17 cellular contexts compared by ENCODE assay signal in genomic region chr17:245020-245419, GRCh38.
A peak's percentile ranks its signal among the peaks of the same experiment; 100 is the strongest.
DNase-seq lines count a peak whose midpoint lies in the region; ATAC-seq and TF ChIP-seq lines count a peak whose summit lies in the region.
"Had no signal": no experiment of that assay in that cellular context is flagged by ENCODE, and none has a peak within 500 bp of the region (broad histone marks: within the 10 kb centered on the region; RNA-seq: fewer than 3 reads in every experiment).

No MANE protein-coding gene starts in this region.

- H3K4me1 ChIP-seq in heart right ventricle (no peaks in the 10 kb centered on the region), trophoblast cell (ENCODE audit: control insufficient read depth in 1 of 2, insufficient read depth in 2 of 2, low read length in 2 of 2) (no peaks in the 10 kb centered on the region)

- TF ChIP-seq CTCF in heart right ventricle (IDR thresholded peaks at IDR 0.05) (no peak), glutamatergic neuron (IDR thresholded peaks at IDR 0.05; ENCODE audit: partially characterized antibody, unreplicated experiment) (no peak)

- peaks cover 4% of the 10 kb centered on the region for H3K4me1 Mint-ChIP-seq in glutamatergic neuron (ENCODE audit: low read depth, unreplicated experiment)

- peaks cover 5% of the 10 kb centered on the region for H3K27me3 Mint-ChIP-seq in glutamatergic neuron (ENCODE audit: unreplicated experiment)

- H3K27ac ChIP-seq in heart right ventricle (no peak overlapping the region), trophoblast cell (ENCODE audit: low read depth, low read length) (no peak overlapping the region)

- H2AFZ ChIP-seq in trophoblast cell (ENCODE audit: insufficient read depth, low read length, poor library complexity), result no peak overlapping the region

- ATAC-seq in left cardiac atrium (no peak), heart right ventricle (no peak), GM18868 (IDR thresholded peaks at IDR 0.05; ENCODE audit: unreplicated experiment) (no peak), HG02870 (IDR thresholded peaks at IDR 0.05; ENCODE audit: unreplicated experiment) (no peak)
- ATAC-seq: CD8-positive, alpha-beta T cell had no signal

- H3K4ac ChIP-seq in trophoblast cell (ENCODE audit: low read depth, low read length), result no peak overlapping the region

- intact Hi-C loops in left cardiac atrium (cut with DNase I) (no loop called here), heart right ventricle (cut with DNase I) (no loop called here)

- H3K36me3 Mint-ChIP-seq in glutamatergic neuron (ENCODE audit: unreplicated experiment), result peaks cover 6% of the 10 kb centered on the region
- H3K36me3 Mint-ChIP-seq: CD8-positive, alpha-beta T cell had no signal

- H3K27me3 ChIP-seq in heart right ventricle (peaks cover 0 to 3% (median 0%) of the 10 kb centered on the region in 7 donors), trophoblast cell (ENCODE audit: insufficient read depth, low read length) (no peaks in the 10 kb centered on the region)

- H3K9me3 ChIP-seq in heart right ventricle (no peaks in the 10 kb centered on the region), trophoblast cell (ENCODE audit: insufficient read depth, low read depth, low read length) (peaks cover 6% of the 10 kb centered on the region)

- no peak overlapping the region for H4K91ac ChIP-seq in trophoblast cell (ENCODE audit: low read depth, low read length)

- no peaks in the 10 kb centered on the region for H3K79me2 ChIP-seq in trophoblast cell (ENCODE audit: control insufficient read depth, insufficient read depth, low read length, poor library complexity)

- no peak overlapping the region for H4K8ac ChIP-seq in trophoblast cell (ENCODE audit: low read depth, low read length)

- no peak overlapping the region for H3K14ac ChIP-seq in trophoblast cell (ENCODE audit: low read length)

- no peak overlapping the region for H2BK5ac ChIP-seq in trophoblast cell (ENCODE audit: low read depth, low read length, poor library complexity)

- H2BK12ac ChIP-seq in trophoblast cell (ENCODE audit: low read length), result no peak overlapping the region

- H2BK120ac ChIP-seq in trophoblast cell (ENCODE audit: insufficient read depth, low read length, poor library complexity), result no peak overlapping the region

- peaks cover 9% of the 10 kb centered on the region for H3K9me3 Mint-ChIP-seq in glutamatergic neuron (ENCODE audit: unreplicated experiment)
- H3K9me3 Mint-ChIP-seq: CD8-positive, alpha-beta T cell had no signal

- WGBS in heart right ventricle, 2 donors, result 96 to 98% methylated on average over 7 of the region's 7 CpGs
- no CpG with 5 or more reads among the region's 7 CpGs for WGBS in trophoblast cell (ENCODE audit: extremely low coverage, insufficient coverage, insufficient read length)

- no peak overlapping the region for H3K4me3 ChIP-seq in heart right ventricle
- H3K4me3 ChIP-seq in trophoblast cell (ENCODE audit: low read depth, low read length), result peak overlapping the region; percentile 6

- H3K27ac Mint-ChIP-seq in glutamatergic neuron (ENCODE audit: unreplicated experiment), result peak overlapping the region; percentile 20
- H3K27ac Mint-ChIP-seq: CD8-positive, alpha-beta T cell had no signal

- H3K36me3 ChIP-seq in heart right ventricle, result peaks cover 0 to 8% (median 0%) of the 10 kb centered on the region in 9 donors
- no peaks in the 10 kb centered on the region for H3K36me3 ChIP-seq in trophoblast cell (ENCODE audit: control insufficient read depth in 1 of 2, insufficient read depth in 2 of 2, low read length in 2 of 2)

- no peak overlapping the region for H3K4me2 ChIP-seq in trophoblast cell (ENCODE audit: low read length)

- H2AK5ac ChIP-seq in trophoblast cell (ENCODE audit: low read length), result no peak overlapping the region

- peak overlapping the region; percentile 47 for H3K23ac ChIP-seq in trophoblast cell (ENCODE audit: low read length)

- DNase-seq in left cardiac atrium, result peak; percentile 1
- DNase-seq in heart right ventricle, result no peak
- DNase-seq in glutamatergic neuron, result no peak
- DNase-seq in trophoblast cell, result no peak
- no peak for DNase-seq in NCI-H2029 (lab: John Stamatoyannopoulos, UW)
- DNase-seq in retina, result no peak
- DNase-seq: CD8-positive, alpha-beta T cell; HCEC 1CT; KBM-7; MV-4-11; NCI-H1417; NCI-H2029 treated with DMSO at 0.1 percent for 48 hours; NCI-H510A; NCI-H774; RPMI8226 had no signal

- no peaks in the 10 kb centered on the region for H3K79me1 ChIP-seq in trophoblast cell (ENCODE audit: low read length)

- peak overlapping the region; percentile 12 for H3K4me3 Mint-ChIP-seq in glutamatergic neuron (ENCODE audit: unreplicated experiment)
- H3K4me3 Mint-ChIP-seq: CD8-positive, alpha-beta T cell had no signal

- H3K18ac ChIP-seq in trophoblast cell (ENCODE audit: low read length), result no peak overlapping the region

- no peak overlapping the region for H4K12ac ChIP-seq in trophoblast cell (ENCODE audit: low read depth, low read length)

- peak overlapping the region; percentile 18 for H3K9ac ChIP-seq in trophoblast cell (ENCODE audit: low read length)
